In genomic region chr16:86578499-86579267, GRCh38 we compare ENCODE assay signal across 10 cellular contexts. TPM values are rescaled to one million over a fixed set of nuclear protein-coding genes. Genes with fewer than 3 reads are reported as not detected.
A peak's percentile ranks its signal among the peaks of the same experiment; 100 is the strongest.
DNase-seq lines count a peak whose midpoint lies in the region; ATAC-seq, FAIRE-seq and TF ChIP-seq lines count a peak whose summit lies in the region.
"Had no signal": no experiment of that assay in that cellular context is flagged by ENCODE, and none has a peak within 500 bp of the region (broad histone marks: within the 10 kb centered on the region; RNA-seq: fewer than 3 reads in every experiment).

Gene FOXL1 (plus strand): TSS chr16:86578549. CDS start chr16:86578724, 175 bp downstream.

- H3K4me1 ChIP-seq in liver (ENCODE audit: control insufficient read depth in 4 of 4, insufficient read depth in 4 of 4, low read length in 3 of 4) (peaks cover 0 to 3% (median 3%) of the 10 kb centered on the region in 4 donors), HepG2 (ENCODE audit: insufficient read depth, low read length) (peaks cover 9% of the 10 kb centered on the region), mesodermal cell (ENCODE audit: control insufficient read depth, insufficient read depth, low read length, poor library complexity, severe bottlenecking) (peaks cover 47% of the 10 kb centered on the region)

- ATAC-seq in HepG2: no peak
- ATAC-seq: esophagus mucosa had no signal

- TF ChIP-seq EP300 in HepG2 (IDR thresholded peaks at IDR 0.05; ENCODE audit: low read depth in 2 of 2, low read length in 2 of 2) (no peak), HepG2 (CRISPR knock-in tag; IDR thresholded peaks at IDR 0.05; ENCODE audit: borderline replicate concordance) (no peak)

- TF ChIP-seq POLR2A in HepG2 (IDR thresholded peaks at IDR 0.05; ENCODE audit: insufficient read depth in 1 of 2, low read depth in 2 of 2, low read length in 2 of 2): no peak

- intact Hi-C loops in HepG2 (cut with micrococcal nuclease; ENCODE audit: unreplicated experiment): no loop called here

- in situ Hi-C loops in HepG2 (cut with HindIII; ENCODE audit: extremely low pct_ligation_motif_present, low pct_unique_long_range_greater_than_20kb): no loop called here

- H3K4me3 ChIP-seq in liver (ENCODE audit: low read depth in 1 of 3, low read length in 3 of 3) (no peak within 1 kb of the TSS), HepG2 (replicated peaks in 1 of 3; ENCODE audit: insufficient read depth in 1 of 3, low read depth in 2 of 3, low read length in 3 of 3) (no peak within 1 kb of the TSS), mesodermal cell (ENCODE audit: extremely low read depth, insufficient read depth, low read length, poor library complexity, severe bottlenecking) (peak within 1 kb of the TSS; percentile 58)

- FAIRE-seq in HepG2 (lab: Jason Lieb, UNC): no peak

- H2AFZ ChIP-seq in HepG2 (ENCODE audit: low read length): no peak within 1 kb of the TSS

- BruUV-seq in HepG2 (replicated peaks; lab: Mats Ljungman, UMichigan): no TSS peak

- CTCF ChIA-PET in HepG2 (lab: Yijun Ruan, JAX; ENCODE audit: low intra/inter-chr PET ratio, low total read pairs): no interaction called here

- TF ChIP-seq CTCF in liver (IDR thresholded peaks at IDR 0.05; ENCODE audit: low read depth, low read length, missing input control) (no peak), HepG2 (CRISPR knock-in tag; IDR thresholded peaks at IDR 0.05) (no peak)

- POLR2A ChIA-PET in HepG2 (lab: Yijun Ruan, JAX): no interaction called here

- TF ChIP-seq RAD21 in liver (IDR thresholded peaks at IDR 0.05) (no peak), HepG2 (CRISPR knock-in tag; IDR thresholded peaks at IDR 0.05) (no peak)

- peaks cover 3% of the 10 kb centered on the region; the same call in 1 of the 2 replicates for H4K20me1 ChIP-seq in HepG2 (ENCODE audit: insufficient read depth, low read length)

- H3K27ac ChIP-seq in liver (ENCODE audit: low read depth in 1 of 2, low read length in 2 of 2): peak within 1 kb of the TSS; percentile 18 to 28
- no peak within 1 kb of the TSS for H3K27ac ChIP-seq in HepG2 (ENCODE audit: extremely low read length, insufficient read depth, low read length)
- H3K27ac ChIP-seq in epithelial cell of prostate: peak within 1 kb of the TSS; percentile 75
- peak within 1 kb of the TSS; percentile 41 for H3K27ac ChIP-seq in mesodermal cell (ENCODE audit: low read depth, low read length, severe bottlenecking)

- H3K27me3 ChIP-seq in liver (ENCODE audit: control insufficient read depth in 4 of 4, insufficient read depth in 4 of 4, low read length in 3 of 4): peaks cover 8 to 34% (median 18%) of the 10 kb centered on the region in 4 donors
- H3K27me3 ChIP-seq in HepG2 (ENCODE audit: control insufficient read depth in 1 of 2, insufficient read depth in 2 of 2, low read length in 2 of 2): peaks cover 6 to 87% of the 10 kb centered on the region in 2 experiments

- H3K9me3 ChIP-seq in liver (ENCODE audit: control insufficient read depth in 4 of 4, low read length in 3 of 4) (no peaks in the 10 kb centered on the region), HepG2 (ENCODE audit: low read length) (no peaks in the 10 kb centered on the region), mesodermal cell (ENCODE audit: control insufficient read depth, low read length) (no peaks in the 10 kb centered on the region)

- H3K36me3 ChIP-seq in liver (ENCODE audit: control insufficient read depth in 4 of 4, insufficient read depth in 3 of 4, low read depth in 1 of 4, low read length in 3 of 4) (no peaks in the 10 kb centered on the region), HepG2 (replicated peaks in 1 of 2; ENCODE audit: control insufficient read depth in 1 of 2, insufficient read depth in 2 of 2, low read length in 2 of 2) (no peaks in the 10 kb centered on the region), mesodermal cell (ENCODE audit: control insufficient read depth, insufficient read depth, low read length) (no peaks in the 10 kb centered on the region)

- no peak within 1 kb of the TSS for H3K9ac ChIP-seq in liver (ENCODE audit: low read depth in 1 of 2, low read length in 2 of 2)
- no peak within 1 kb of the TSS for H3K9ac ChIP-seq in HepG2 (ENCODE audit: insufficient read depth, low read depth, low read length)

- 7% methylated on average over 73 of the region's 73 CpGs for WGBS in liver
- 52% methylated on average over 59 of the region's 73 CpGs for WGBS in HepG2 (ENCODE audit: low lambda C conversion rate)
- WGBS in mesodermal cell (ENCODE audit: insufficient coverage in 2 of 2), 2 experiments: 1 to 2% methylated on average over 67 to 68 of the region's 73 CpGs

- H3K4me2 ChIP-seq in HepG2 (ENCODE audit: low read depth, low read length): no peak within 1 kb of the TSS

- no peak for DNase-seq in HepG2 (ENCODE audit: low spot score)
- no peak for DNase-seq in epithelial cell of prostate (ENCODE audit: low read depth, low spot score)
- no peak for DNase-seq in kidney tubule cell (ENCODE audit: low spot score)
- no peak for DNase-seq in cerebellar nuclear complex (lab: John Stamatoyannopoulos, UW)
- no peak for DNase-seq in cerebellum (ENCODE audit: low spot score)
- DNase-seq in midbrain (lab: John Stamatoyannopoulos, UW): no peak
- DNase-seq: CD4-positive, alpha-beta memory T cell had no signal

- no peaks in the 10 kb centered on the region for H3K79me2 ChIP-seq in HepG2 (ENCODE audit: insufficient read depth, low read length)

TF ChIP-seq in liver, 16 proteins besides CTCF, POLR2A, EP300 and RAD21 (continues in another document):
- no peak for TF ChIP-seq MAX (IDR thresholded peaks at IDR 0.05)
- no peak for TF ChIP-seq NR2F2 (IDR thresholded peaks at IDR 0.05)
- TF ChIP-seq TAF1 (conservative IDR thresholded peaks at IDR 0.05): no peak
- no peak for TF ChIP-seq FOXA1 (IDR thresholded peaks at IDR 0.05)

TF ChIP-seq in HepG2, 621 proteins besides CTCF, POLR2A, EP300 and RAD21 (continues in another document):
- no peak for TF ChIP-seq POLR2G (IDR thresholded peaks at IDR 0.05; ENCODE audit: low read depth, low read length)
- no peak for TF ChIP-seq SMAD1 (CRISPR knock-in tag; IDR thresholded peaks at IDR 0.05; ENCODE audit: borderline replicate concordance, low read depth)
- TF ChIP-seq, protein P1, sequence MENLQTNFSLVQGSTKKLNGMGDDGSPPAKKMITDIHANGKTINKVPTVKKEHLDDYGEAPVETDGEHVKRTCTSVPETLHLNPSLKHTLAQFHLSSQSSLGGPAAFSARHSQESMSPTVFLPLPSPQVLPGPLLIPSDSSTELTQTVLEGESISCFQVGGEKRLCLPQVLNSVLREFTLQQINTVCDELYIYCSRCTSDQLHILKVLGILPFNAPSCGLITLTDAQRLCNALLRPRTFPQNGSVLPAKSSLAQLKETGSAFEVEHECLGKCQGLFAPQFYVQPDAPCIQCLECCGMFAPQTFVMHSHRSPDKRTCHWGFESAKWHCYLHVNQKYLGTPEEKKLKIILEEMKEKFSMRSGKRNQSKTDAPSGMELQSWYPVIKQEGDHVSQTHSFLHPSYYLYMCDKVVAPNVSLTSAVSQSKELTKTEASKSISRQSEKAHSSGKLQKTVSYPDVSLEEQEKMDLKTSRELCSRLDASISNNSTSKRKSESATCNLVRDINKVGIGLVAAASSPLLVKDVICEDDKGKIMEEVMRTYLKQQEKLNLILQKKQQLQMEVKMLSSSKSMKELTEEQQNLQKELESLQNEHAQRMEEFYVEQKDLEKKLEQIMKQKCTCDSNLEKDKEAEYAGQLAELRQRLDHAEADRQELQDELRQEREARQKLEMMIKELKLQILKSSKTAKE (CRISPR knock-in tag; IDR thresholded peaks at IDR 0.05; ENCODE audit: borderline replicate concordance): no peak
- no peak for TF ChIP-seq MAFG (CRISPR knock-in tag; IDR thresholded peaks at IDR 0.05)
- no peak for TF ChIP-seq ZNF12 (CRISPR knock-in tag; IDR thresholded peaks at IDR 0.05)
- no peak for TF ChIP-seq PAX8 (CRISPR knock-in tag; IDR thresholded peaks at IDR 0.05; ENCODE audit: borderline replicate concordance)
- no peak for TF ChIP-seq MZF1 (CRISPR knock-in tag; IDR thresholded peaks at IDR 0.05; ENCODE audit: borderline replicate concordance)
- TF ChIP-seq THAP7 (CRISPR knock-in tag; IDR thresholded peaks at IDR 0.05): no peak
- TF ChIP-seq MTF2 (CRISPR knock-in tag; IDR thresholded peaks at IDR 0.05; ENCODE audit: borderline replicate concordance): no peak
- TF ChIP-seq AGO2 (optimal IDR thresholded peaks at IDR 0.05; ENCODE audit: low read depth, low read length): no peak

RNA-seq across cellular contexts. Expression of gene FOXL1, which starts in this region (rescaled TPM):
- total RNA-seq in liver: under 1 TPM in 1 of 2 donors, not detected in 1; 0.05 TPM
- polyA plus RNA-seq in liver: under 1 TPM in 1 of 2 donors, not detected in 1; 0.06 TPM
- total RNA-seq in HepG2 (2016; rRNA removed; fragmentation: Illumina TruSeq; extraction: Trizol): not detected in 2 replicates
- not detected in 2 replicates for total RNA-seq in HepG2 (2016; cell fraction: cytosol; rRNA removed; fragmentation: Illumina TruSeq; extraction: Trizol; ENCODE audit: low read depth)
- not detected in 2 replicates for total RNA-seq in HepG2 (2016; cell fraction: insoluble cytoplasmic fraction; rRNA removed; fragmentation: Illumina TruSeq; extraction: Trizol)
- not detected in 2 replicates for total RNA-seq in HepG2 (2016; cell fraction: membrane; rRNA removed; fragmentation: Illumina TruSeq; extraction: Trizol)
- not detected in 2 replicates for total RNA-seq in HepG2 (2016; cell fraction: nucleus; rRNA removed; fragmentation: Illumina TruSeq; extraction: Trizol)
- not detected in 2 replicates for polyA plus RNA-seq in HepG2 (2011; rRNA removed)
- polyA plus RNA-seq in HepG2 (2011; cell fraction: cytosol; rRNA removed): 0.01 TPM in 1 of 2 replicates, not detected in the other
- not detected in 2 replicates for polyA plus RNA-seq in HepG2 (2011; cell fraction: nucleus; rRNA removed)
- not detected in 2 replicates for polyA plus RNA-seq in HepG2 (2012)
- polyA plus RNA-seq in HepG2 (2016; cell fraction: cytosol; fragmentation: Illumina TruSeq; extraction: Trizol; ENCODE audit: low read depth): not detected in 2 replicates
- not detected in 2 replicates for polyA plus RNA-seq in HepG2 (2016; cell fraction: insoluble cytoplasmic fraction; fragmentation: Illumina TruSeq; extraction: Trizol; ENCODE audit: low read depth)
- not detected in 2 replicates for polyA plus RNA-seq in HepG2 (2016; cell fraction: membrane; fragmentation: Illumina TruSeq; extraction: Trizol; ENCODE audit: low read depth)
- polyA plus RNA-seq in HepG2 (2016; cell fraction: nucleus; fragmentation: Illumina TruSeq; extraction: Trizol; ENCODE audit: insufficient read depth, low read depth): not detected in 2 replicates
- 1.1 TPM in 1 of 2 replicates, not detected in the other for polyA minus RNA-seq in HepG2 (2011; rRNA and poly(A)+ RNA removed; ENCODE audit: low replicate concordance)
- polyA minus RNA-seq in HepG2 (2011; cell fraction: cytosol; rRNA and poly(A)+ RNA removed): not detected in 2 replicates
- polyA minus RNA-seq in HepG2 (2011; cell fraction: nucleus; rRNA and poly(A)+ RNA removed): not detected in 2 replicates
- polyA plus RNA-seq in mesodermal cell (2013, experiment 1 of 2): 3.8 TPM
- polyA plus RNA-seq in mesodermal cell (2013, experiment 2 of 2): 2.6 TPM
- 0.36 TPM for total RNA-seq in cerebellum
- total RNA-seq: CD4-positive, alpha-beta memory T cell had no signal
- polyA plus RNA-seq: CD4-positive, alpha-beta memory T cell had no signal
